ENCODE assay signal across 8 cellular contexts in the genomic region with DNA sequence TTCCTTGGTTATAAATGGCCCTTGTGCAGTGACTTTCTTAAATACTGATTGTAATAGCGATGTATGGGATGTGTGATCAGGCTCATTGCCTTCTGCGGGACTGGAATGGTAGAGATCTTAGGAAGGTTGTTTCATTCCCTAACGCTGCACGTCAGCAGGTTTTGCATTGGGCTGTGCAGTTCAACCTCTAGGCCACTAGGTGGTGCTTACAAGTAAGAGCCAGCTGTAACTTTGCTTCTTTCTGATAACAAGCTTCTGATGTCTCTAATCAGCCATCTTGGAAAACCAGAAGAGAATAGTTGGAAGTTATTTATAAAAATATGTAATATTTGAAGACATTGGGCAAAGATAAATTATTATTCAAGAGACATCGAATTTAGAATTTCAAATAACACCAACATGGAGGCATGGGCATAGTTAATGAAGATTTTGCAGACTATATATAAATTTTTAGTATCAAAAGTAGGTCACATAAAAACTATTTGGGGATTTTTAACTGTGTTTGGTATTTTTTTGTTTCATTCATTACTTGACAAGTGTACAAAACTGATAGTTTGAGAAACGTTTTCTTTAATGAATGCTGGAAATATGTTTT.
DNase-seq lines count a peak whose midpoint lies in the region; ATAC-seq lines count a peak whose summit lies in the region.

No MANE protein-coding gene starts in this region.

- H3K14ac ChIP-seq in mesenchymal stem cell (ENCODE audit: low read length in 2 of 2), result no peak overlapping the region

- no peak overlapping the region for H4K91ac ChIP-seq in mesenchymal stem cell (ENCODE audit: low read length)

- peak overlapping the region in 1 of 2 experiments; percentile 12 for H3K18ac ChIP-seq in mesenchymal stem cell (ENCODE audit: low read depth in 1 of 2, low read length in 2 of 2)

- H2AFZ ChIP-seq in mesenchymal stem cell (ENCODE audit: low read depth, low read length), result peak overlapping the region; percentile 53

- no peak overlapping the region for H2AK5ac ChIP-seq in mesenchymal stem cell (ENCODE audit: low read length, severe bottlenecking)

- H2BK15ac ChIP-seq in mesenchymal stem cell (ENCODE audit: low read depth, poor library complexity, severe bottlenecking), result no peak overlapping the region

- in situ Hi-C loops in T47D (cut with HindIII; ENCODE audit: low pct_unique_long_range_greater_than_20kb, low sequenced_read_pairs), result no loop called here

- no peak overlapping the region for H4K8ac ChIP-seq in mesenchymal stem cell (ENCODE audit: low read length)

- H3K27me3 ChIP-seq in mesenchymal stem cell (ENCODE audit: control insufficient read depth in 1 of 2, insufficient read depth in 1 of 2, low read length in 2 of 2), result no peaks in the 10 kb centered on the region

- no peaks in the 10 kb centered on the region for H3K79me1 ChIP-seq in mesenchymal stem cell (replicated peaks; ENCODE audit: low read length, poor library complexity, severe bottlenecking)

- ATAC-seq in GM18499 (IDR thresholded peaks at IDR 0.05; ENCODE audit: insufficient read depth, unreplicated experiment) (peak; percentile 90), HG03060 (IDR thresholded peaks at IDR 0.05; ENCODE audit: low read depth, unreplicated experiment) (peak; percentile 82), T-cell (replicated peaks in 1 of 4) (no peak)

- peak overlapping the region in 1 of 2 experiments; percentile 51 for H3K4ac ChIP-seq in mesenchymal stem cell (ENCODE audit: low read depth in 1 of 2, low read length in 2 of 2)

- H3K4me1 Mint-ChIP-seq in T-cell, result no peaks in the 10 kb centered on the region

- H3K23ac ChIP-seq in mesenchymal stem cell (ENCODE audit: low read length in 2 of 2), result no peak overlapping the region

- CTCF ChIA-PET in T-cell (lab: Charles Lee), result no interaction called here

- H3K4me2 ChIP-seq in mesenchymal stem cell (ENCODE audit: low read length, poor library complexity, severe bottlenecking), result peak overlapping the region; percentile 14

- no peak overlapping the region for H2BK5ac ChIP-seq in mesenchymal stem cell (ENCODE audit: low read depth, low read length, poor library complexity, severe bottlenecking)

- peak; percentile 3 for DNase-seq in Ammon's horn (ENCODE audit: low spot score)
- DNase-seq in NCI-H526 (lab: John Stamatoyannopoulos, UW), result peak; percentile 47 to 80
- DNase-seq in T47D (ENCODE audit: low read depth in 1 of 2, low spot score in 1 of 2), result peak; percentile 1 to 59
- peak; percentile 78 for DNase-seq in mesenchymal stem cell
- no peak for DNase-seq in T-cell
- no peak for DNase-seq in HPDE6-E6E7 (ENCODE audit: extremely low spot score)

- no peak overlapping the region for H3K27ac Mint-ChIP-seq in T-cell

- peaks cover 1 to 18% (median 16%) of the 10 kb centered on the region in 3 donors for H3K9me3 Mint-ChIP-seq in T-cell

- H3K9ac ChIP-seq in mesenchymal stem cell (ENCODE audit: low read length), result no peak overlapping the region

- no peak overlapping the region for H3K4me3 ChIP-seq in mesenchymal stem cell (ENCODE audit: insufficient read depth in 1 of 2, low read depth in 1 of 2, low read length in 2 of 2)

- no peaks in the 10 kb centered on the region for H3K36me3 ChIP-seq in mesenchymal stem cell (ENCODE audit: control insufficient read depth in 1 of 2, insufficient read depth in 2 of 2, low read depth in 1 of 2, low read length in 2 of 2)

- no peak overlapping the region for H2BK120ac ChIP-seq in mesenchymal stem cell (ENCODE audit: low read depth, low read length)

- no peaks in the 10 kb centered on the region for H3K27me3 Mint-ChIP-seq in T-cell

- no peak overlapping the region for H2BK12ac ChIP-seq in mesenchymal stem cell (ENCODE audit: low read length in 2 of 2)

- H3K27ac ChIP-seq in mesenchymal stem cell (ENCODE audit: low read length, poor library complexity, severe bottlenecking), result no peak overlapping the region

- no peaks in the 10 kb centered on the region for H3K9me3 ChIP-seq in mesenchymal stem cell (ENCODE audit: control insufficient read depth, low read length)

- no peaks in the 10 kb centered on the region for H3K4me1 ChIP-seq in mesenchymal stem cell (ENCODE audit: control insufficient read depth, insufficient read depth, low read depth, low read length)

- no peak overlapping the region for H3K4me3 Mint-ChIP-seq in T-cell

- POLR2A ChIA-PET in T-cell (lab: Charles Lee), result no interaction called here

- WGBS in mesenchymal stem cell, result 29% methylated on average over 4 of the region's 6 CpGs

- H3K36me3 Mint-ChIP-seq in T-cell, result no peaks in the 10 kb centered on the region

Comparison
In these comparisons a context has a peak if more than half of its experiments do, and no peak if none do; other contexts are left out.
1. DNase-seq: peak in Ammon's horn (single experiment), NCI-H526 (2 of 2), T47D (2 of 2) and mesenchymal stem cell (single experiment); none in T-cell (0 of 34) and HPDE6-E6E7 (single experiment).
2. ATAC-seq: peak in GM18499 (single experiment) and HG03060 (single experiment); none in T-cell (0 of 4).